ENCODE assay signal across 9 cellular contexts in the genomic region with DNA sequence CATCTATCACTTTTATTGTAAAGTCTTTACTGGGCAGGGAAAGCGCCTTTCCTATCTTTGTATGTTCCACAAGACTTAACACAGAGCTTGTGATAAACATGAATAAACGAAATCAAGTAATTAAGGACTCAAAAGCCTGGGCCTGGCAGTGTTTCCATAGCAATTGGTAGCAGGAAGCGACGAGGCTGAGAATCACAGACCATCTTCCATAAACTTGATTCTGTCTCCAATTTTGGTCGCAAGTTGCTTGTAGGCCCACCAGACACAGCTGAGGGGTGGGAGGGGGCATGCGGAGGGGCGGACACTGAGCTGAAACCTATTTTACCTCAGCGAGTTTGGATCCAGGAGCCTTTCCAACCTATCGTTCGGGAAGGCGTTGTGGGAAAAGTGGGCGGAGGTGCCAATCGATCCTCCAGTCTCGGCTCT. TPM values are rescaled to one million over a fixed set of nuclear protein-coding genes. Genes with fewer than 3 reads are reported as not detected.
DNase-seq lines count a peak whose midpoint lies in the region; ATAC-seq and TF ChIP-seq lines count a peak whose summit lies in the region.
"Had no signal": no experiment of that assay in that cellular context is flagged by ENCODE, and none has a peak within 500 bp of the region (broad histone marks: within the 10 kb centered on the region; RNA-seq: fewer than 3 reads in every experiment).

No MANE protein-coding gene starts in this region.

- H3K4me1 Mint-ChIP-seq in IgD-negative memory B cell, result peaks cover 5 to 10% (median 9%) of the 10 kb centered on the region in 3 donors

- peak overlapping the region; percentile 78 to 94 (median 92) for H3K27ac ChIP-seq in upper lobe of left lung

- no peaks in the 10 kb centered on the region for H3K36me3 ChIP-seq in upper lobe of left lung

- no peak for ATAC-seq in upper lobe of left lung (ENCODE audit: low FRiP score in 2 of 2)
- ATAC-seq in HG03520 (IDR thresholded peaks at IDR 0.05; ENCODE audit: unreplicated experiment), result no peak

- in situ Hi-C loops in Caki2 (cut with HindIII; ENCODE audit: low pct_unique_long_range_greater_than_20kb, low sequenced_read_pairs) (no loop called here), astrocyte of the spinal cord (cut with HindIII; ENCODE audit: low sequenced_read_pairs) (no loop called here), GM13976 (cut with MboI; ENCODE audit: low sequenced_read_pairs, unreplicated experiment) (no loop called here)

- peak overlapping the region in 2 of 3 donors; percentile 66 to 80 for H3K27ac Mint-ChIP-seq in IgD-negative memory B cell

- TF ChIP-seq EP300 in upper lobe of left lung (IDR thresholded peaks at IDR 0.05), result no peak

- peaks cover 7 to 20% (median 12%) of the 10 kb centered on the region in 4 donors for H3K4me1 ChIP-seq in upper lobe of left lung

- H3K27me3 ChIP-seq in upper lobe of left lung, result no peaks in the 10 kb centered on the region

- no peaks in the 10 kb centered on the region for H3K9me3 Mint-ChIP-seq in IgD-negative memory B cell

- H3K4me3 ChIP-seq in astrocyte of the spinal cord (ENCODE audit: low read depth, low read length), result peak overlapping the region; percentile 62
- peak overlapping the region; percentile 64 for H3K4me3 ChIP-seq in lower leg skin (ENCODE audit: low read depth, poor library complexity, severe bottlenecking)
- H3K4me3 ChIP-seq in upper lobe of left lung, result peak overlapping the region; percentile 83 to 95 (median 86)

- intact Hi-C loops in lower leg skin (cut with DNase I; ENCODE audit: low total_unique reads), result no loop called here

- TF ChIP-seq POLR2A in lower leg skin (IDR thresholded peaks at IDR 0.05) (no peak), upper lobe of left lung (IDR thresholded peaks at IDR 0.05) (no peak)

- DNase-seq in Caki2 (ENCODE audit: low read depth) (peak; percentile 29), astrocyte of the spinal cord (ENCODE audit: low read depth, low spot score) (peak; percentile 3), lower leg skin (ENCODE audit: low spot score in 2 of 2) (no peak), upper lobe of left lung (no peak), NCI-H1694 treated with DMSO at 0.1 percent for 48 hours (lab: John Stamatoyannopoulos, UW) (no peak), GM13976 (ENCODE audit: low spot score) (no peak)

- WGBS in lower leg skin, 2 donors, result 9 to 11% methylated on average over 12 to 14 of the region's 14 CpGs
- WGBS in upper lobe of left lung, 2 donors, result 8 to 10% methylated on average over 12 to 14 of the region's 14 CpGs

- no peaks in the 10 kb centered on the region for H3K9me3 ChIP-seq in upper lobe of left lung

- no peaks in the 10 kb centered on the region for H3K27me3 Mint-ChIP-seq in IgD-negative memory B cell

- no peaks in the 10 kb centered on the region for H3K36me3 Mint-ChIP-seq in IgD-negative memory B cell

- TF ChIP-seq CTCF in astrocyte of the spinal cord (IDR thresholded peaks at IDR 0.05; ENCODE audit: low read depth, low read length) (no peak), lower leg skin (IDR thresholded peaks at IDR 0.05) (no peak), upper lobe of left lung (IDR thresholded peaks at IDR 0.05) (no peak), GM13976 (IDR thresholded peaks at IDR 0.05; ENCODE audit: borderline replicate concordance, control extremely low read depth, extremely low read depth, insufficient read depth, missing control alignments) (no peak)

- peak overlapping the region; percentile 92 to 99 (median 97) for H3K4me3 Mint-ChIP-seq in IgD-negative memory B cell

RNA-seq across cellular contexts. Expression of gene CCDC38, which starts 0.3 kb away (rescaled TPM):
- total RNA-seq in Caki2 (2014; rRNA removed; shearing (Covaris generic); ENCODE audit: low replicate concordance), result 0.14 and 0.20 TPM in 2 replicates
- polyA plus RNA-seq in IgD-negative memory B cell, result not detected
- under 1 TPM in 1 of 4 donors, not detected in 3; 0.06 TPM for total RNA-seq in lower leg skin
- total RNA-seq in upper lobe of left lung, result under 1 TPM in 2 of 6 donors, not detected in 4; 0.13 to 0.14 TPM
- total RNA-seq: RPMI7951 had no signal

RNA-seq across cellular contexts. Expression of gene AMDHD1, which starts 1.0 kb away (rescaled TPM):
- total RNA-seq in Caki2 (2014; rRNA removed; shearing (Covaris generic); ENCODE audit: low replicate concordance), result 1.1 TPM in 1 of 2 replicates, not detected in the other
- 2.7 TPM for polyA plus RNA-seq in IgD-negative memory B cell
- 1 to 10 TPM in 2 of 4 donors, not detected in 2; 1.1 to 7.7 TPM for total RNA-seq in lower leg skin
- total RNA-seq in upper lobe of left lung, result 1 to 10 TPM in 4 of 6 donors, under 1 TPM in 1, not detected in 1; 0.91 to 2.2 (median 1.9) TPM

RNA-seq across cellular contexts. Expression of gene HAL, which starts 54.0 kb away (rescaled TPM):
- total RNA-seq in Caki2 (2014; rRNA removed; shearing (Covaris generic); ENCODE audit: low replicate concordance), result not detected in 2 replicates
- not detected for polyA plus RNA-seq in IgD-negative memory B cell
- 100 to 1,000 TPM; 128 to 289 (median 164) TPM for total RNA-seq in lower leg skin
- 10 to 100 TPM in 1 of 6 donors, 1 to 10 TPM in 5; 3.0 to 11.5 (median 5.2) TPM for total RNA-seq in upper lobe of left lung
- total RNA-seq: RPMI7951 had no signal

Comparison
In these comparisons a context has a peak if more than half of its experiments do, and no peak if none do; other contexts are left out.
1. DNase-seq: peak in Caki2 (single experiment) and astrocyte of the spinal cord (single experiment); none in lower leg skin (0 of 2), upper lobe of left lung (0 of 2), NCI-H1694 treated with DMSO at 0.1 percent for 48 hours (single experiment) and GM13976 (single experiment).
2. RNA of gene HAL, which starts 54.0 kb away (total RNA-seq): 128 to 289 TPM in lower leg skin; 3.0 to 11.5 TPM in upper lobe of left lung and not detected in Caki2; every median in the first group is over 10 times any median in the second.
3. Peak in every context shown above with its lines, with median percentiles within 50 percentile points of each other: H3K4me3 ChIP-seq.